18 cellular contexts compared by ENCODE assay signal in genomic region chr5:110784901-110785300, GRCh38. TPM values are rescaled to one million over a fixed set of nuclear protein-coding genes. Genes with fewer than 3 reads are reported as not detected.
DNase-seq lines count a peak whose midpoint lies in the region; ATAC-seq and TF ChIP-seq lines count a peak whose summit lies in the region.
"Had no signal": no experiment of that assay in that cellular context is flagged by ENCODE, and none has a peak within 500 bp of the region (broad histone marks: within the 10 kb centered on the region; RNA-seq: fewer than 3 reads in every experiment).

No MANE protein-coding gene starts in this region.

- DNase-seq in LHCN-M2 (ENCODE audit: low read depth) (peak; percentile 44), astrocyte of the hippocampus (ENCODE audit: low read depth, low spot score) (peak; percentile 28), fibroblast of villous mesenchyme (ENCODE audit: low read depth) (peak; percentile 5), smooth muscle cell (lab: John Stamatoyannopoulos, UW; ENCODE audit: unreplicated experiment) (no peak), cortex of kidney (lab: John Stamatoyannopoulos, UW) (no peak)
- DNase-seq in natural killer cell treated with Interleukin-12 subunit alpha and Interleukin-12 subunit beta and Interleukin-15 and Interleukin-18, amount 100 ng/mL, for 72 hours (ENCODE audit: low spot score): no peak
- DNase-seq: BE2C; Calu3; CD4-positive, alpha-beta T cell; DMS79; HFFc6; Karpas-422; NCI-H187; NCI-H345; NCI-H526; SIG-M5 had no signal

- no peak overlapping the region for H3K4me3 ChIP-seq in fibroblast of villous mesenchyme (ENCODE audit: low read depth, low read length)
- no peak overlapping the region for H3K4me3 ChIP-seq in skeletal muscle satellite cell (ENCODE audit: low read length)
- no peak overlapping the region for H3K4me3 ChIP-seq in smooth muscle cell

- no peak for ATAC-seq in natural killer cell treated with Interleukin-12 subunit alpha and Interleukin-12 subunit beta and Interleukin-15 and Interleukin-18, amount 100 ng/mL, for 72 hours
- ATAC-seq: HepG2 had no signal

- H4K20me1 ChIP-seq in smooth muscle cell (ENCODE audit: low read depth): no peaks in the 10 kb centered on the region

- H3K4me2 ChIP-seq in skeletal muscle satellite cell (ENCODE audit: low read length) (peak overlapping the region; percentile 56), smooth muscle cell (no peak overlapping the region)

- no peaks in the 10 kb centered on the region for H3F3A ChIP-seq in smooth muscle cell (ENCODE audit: low read depth)

- H2AFZ ChIP-seq in smooth muscle cell (ENCODE audit: low read depth): no peak overlapping the region

- no peak overlapping the region for H3K4me3 Mint-ChIP-seq in natural killer cell treated with Interleukin-12 subunit alpha and Interleukin-12 subunit beta and Interleukin-15 and Interleukin-18, amount 100 ng/mL, for 72 hours
- H3K4me3 Mint-ChIP-seq: CD4-positive, alpha-beta T cell; HFFc6 had no signal

- H3K27ac Mint-ChIP-seq in natural killer cell treated with Interleukin-12 subunit alpha and Interleukin-12 subunit beta and Interleukin-15 and Interleukin-18, amount 100 ng/mL, for 72 hours: no peak overlapping the region
- H3K27ac Mint-ChIP-seq: CD4-positive, alpha-beta T cell; HFFc6 had no signal

- H3K27me3 ChIP-seq in skeletal muscle satellite cell (ENCODE audit: control insufficient read depth, insufficient read depth, low read length): no peaks in the 10 kb centered on the region
- H3K27me3 ChIP-seq in smooth muscle cell (ENCODE audit: low read depth): no peaks in the 10 kb centered on the region
- H3K27me3 ChIP-seq: BE2C had no signal

- H3K9me3 ChIP-seq in skeletal muscle satellite cell (replicated peaks; ENCODE audit: low read length): no peaks in the 10 kb centered on the region
- no peaks in the 10 kb centered on the region for H3K9me3 ChIP-seq in smooth muscle cell (replicated peaks; ENCODE audit: low read depth)
- H3K9me3 ChIP-seq: BE2C had no signal

- H3K79me2 ChIP-seq in smooth muscle cell (ENCODE audit: low read depth): no peaks in the 10 kb centered on the region

- H3K36me3 ChIP-seq in skeletal muscle satellite cell (ENCODE audit: insufficient read depth, low read length): no peaks in the 10 kb centered on the region
- no peaks in the 10 kb centered on the region for H3K36me3 ChIP-seq in smooth muscle cell (ENCODE audit: low read depth)
- H3K36me3 ChIP-seq: BE2C had no signal

- H3K9ac ChIP-seq in skeletal muscle satellite cell (ENCODE audit: low read depth, low read length): peak overlapping the region; percentile 60
- H3K9ac ChIP-seq in smooth muscle cell (ENCODE audit: low read depth): no peak overlapping the region

- TF ChIP-seq CTCF in fibroblast of villous mesenchyme (IDR thresholded peaks at IDR 0.05; ENCODE audit: insufficient read depth, low read depth, low read length) (no peak), smooth muscle cell (IDR thresholded peaks at IDR 0.05; ENCODE audit: borderline replicate concordance, insufficient read depth, poor library complexity, severe bottlenecking) (no peak)

- peaks cover 22% of the 10 kb centered on the region for H3K4me1 ChIP-seq in skeletal muscle satellite cell (ENCODE audit: control insufficient read depth, insufficient read depth, low read length)
- no peaks in the 10 kb centered on the region for H3K4me1 ChIP-seq in smooth muscle cell (ENCODE audit: low read depth)
- H3K4me1 ChIP-seq: BE2C had no signal

- no peaks in the 10 kb centered on the region for H3K27me3 Mint-ChIP-seq in natural killer cell treated with Interleukin-12 subunit alpha and Interleukin-12 subunit beta and Interleukin-15 and Interleukin-18, amount 100 ng/mL, for 72 hours
- H3K27me3 Mint-ChIP-seq: CD4-positive, alpha-beta T cell had no signal

- peaks cover 6% of the 10 kb centered on the region for H3K9me3 Mint-ChIP-seq in natural killer cell treated with Interleukin-12 subunit alpha and Interleukin-12 subunit beta and Interleukin-15 and Interleukin-18, amount 100 ng/mL, for 72 hours
- H3K9me3 Mint-ChIP-seq: HFFc6 had no signal

- no peak overlapping the region for H3K27ac ChIP-seq in smooth muscle cell (ENCODE audit: low read depth)

- no peaks in the 10 kb centered on the region for H3K4me1 Mint-ChIP-seq in natural killer cell treated with Interleukin-12 subunit alpha and Interleukin-12 subunit beta and Interleukin-15 and Interleukin-18, amount 100 ng/mL, for 72 hours (ENCODE audit: low read depth in 2 of 2)

- peaks cover 5% of the 10 kb centered on the region for H3K36me3 Mint-ChIP-seq in natural killer cell treated with Interleukin-12 subunit alpha and Interleukin-12 subunit beta and Interleukin-15 and Interleukin-18, amount 100 ng/mL, for 72 hours

RNA-seq across cellular contexts. Expression of gene SLC25A46, which starts 46.1 kb away (rescaled TPM):
- total RNA-seq in LHCN-M2 (2014; rRNA removed) (75.1 and 75.2 TPM in 2 replicates), fibroblast of villous mesenchyme (95.7 and 106 TPM in 2 replicates), smooth muscle cell (57.6 and 58.3 TPM in 2 replicates)
- 18.6 TPM for polyA plus RNA-seq in LHCN-M2 (2012)
- 91.1 and 97.1 TPM in 2 replicates for total RNA-seq in skeletal muscle satellite cell (2012; rRNA removed)
- 15.7 and 22.4 TPM in 2 replicates for polyA plus RNA-seq in smooth muscle cell
- total RNA-seq in natural killer cell treated with Interleukin-12 subunit alpha and Interleukin-12 subunit beta and Interleukin-15 and Interleukin-18, amount 100 ng/mL, for 72 hours: 10 to 100 TPM; 39.9 to 46.7 TPM

RNA-seq across cellular contexts. Expression of gene TMEM232, which starts 58.4 kb away (rescaled TPM):
- 1.1 and 1.3 TPM in 2 replicates for total RNA-seq in LHCN-M2 (2014; rRNA removed)
- 0.27 TPM for polyA plus RNA-seq in LHCN-M2 (2012)
- 1.3 TPM in 2 replicates for total RNA-seq in fibroblast of villous mesenchyme
- total RNA-seq in skeletal muscle satellite cell (2012; rRNA removed): 5.5 and 6.3 TPM in 2 replicates
- 0.18 and 1.0 TPM in 2 replicates for total RNA-seq in smooth muscle cell
- 0.26 and 0.49 TPM in 2 replicates for polyA plus RNA-seq in smooth muscle cell
- total RNA-seq in natural killer cell treated with Interleukin-12 subunit alpha and Interleukin-12 subunit beta and Interleukin-15 and Interleukin-18, amount 100 ng/mL, for 72 hours: under 1 TPM; 0.40 to 0.86 TPM

Comparison
In these comparisons a context has a peak if more than half of its experiments do, and no peak if none do; other contexts are left out.
1. DNase-seq: peak in LHCN-M2 (single experiment), astrocyte of the hippocampus (single experiment) and fibroblast of villous mesenchyme (single experiment); none in smooth muscle cell (single experiment), natural killer cell treated with Interleukin-12 subunit alpha and Interleukin-12 subunit beta and Interleukin-15 and Interleukin-18, amount 100 ng/mL, for 72 hours (single experiment) and cortex of kidney (single experiment).